ENCODE assay signal across 20 cellular contexts in genomic region chr2:182890305-182890704, GRCh38. TPM values are rescaled to one million over a fixed set of nuclear protein-coding genes. Genes with fewer than 3 reads are reported as not detected.
DNase-seq lines count a peak whose midpoint lies in the region; ATAC-seq, FAIRE-seq and TF ChIP-seq lines count a peak whose summit lies in the region.
"Had no signal": no experiment of that assay in that cellular context is flagged by ENCODE, and none has a peak within 500 bp of the region (broad histone marks: within the 10 kb centered on the region; RNA-seq: fewer than 3 reads in every experiment).

No MANE protein-coding gene starts in this region.

- no peaks in the 10 kb centered on the region for H3K4me1 Mint-ChIP-seq in natural killer cell treated with Interleukin-12 subunit alpha and Interleukin-12 subunit beta and Interleukin-15 and Interleukin-18, amount 100 ng/mL, for 72 hours (ENCODE audit: low read depth in 2 of 2)
- H3K4me1 Mint-ChIP-seq: B cell, CD14-positive monocyte had no signal

- H3K4me3 ChIP-seq in fibroblast of villous mesenchyme (ENCODE audit: low read depth, low read length) (no peak overlapping the region), HepG2 (replicated peaks in 1 of 3; ENCODE audit: insufficient read depth in 1 of 3, low read depth in 2 of 3, low read length in 3 of 3) (peak overlapping the region; percentile 8 to 70 (median 58); a peak in 4 of 6 replicates), skeletal muscle cell (ENCODE audit: low read depth, low read length) (no peak overlapping the region), sigmoid colon (no peak overlapping the region)
- H3K4me3 ChIP-seq: A549, Peyer's patch had no signal

- peak overlapping the region; percentile 82 for H3K4me2 ChIP-seq in HepG2 (ENCODE audit: low read depth, low read length)

- no peak for TF ChIP-seq CTCF in fibroblast of villous mesenchyme (IDR thresholded peaks at IDR 0.05; ENCODE audit: insufficient read depth, low read depth, low read length)
- TF ChIP-seq CTCF in HepG2 (CRISPR knock-in tag; IDR thresholded peaks at IDR 0.05), result no peak
- no peak for TF ChIP-seq CTCF in sigmoid colon (IDR thresholded peaks at IDR 0.05)

- TF ChIP-seq POLR2A in HepG2 (IDR thresholded peaks at IDR 0.05; ENCODE audit: insufficient read depth in 1 of 2, low read depth in 2 of 2, low read length in 2 of 2) (no peak), sigmoid colon (IDR thresholded peaks at IDR 0.05) (no peak)

- no peak overlapping the region for H3K27ac Mint-ChIP-seq in natural killer cell treated with Interleukin-12 subunit alpha and Interleukin-12 subunit beta and Interleukin-15 and Interleukin-18, amount 100 ng/mL, for 72 hours
- H3K27ac Mint-ChIP-seq: B cell, CD14-positive monocyte had no signal

- no peaks in the 10 kb centered on the region for H3K9me3 Mint-ChIP-seq in natural killer cell treated with Interleukin-12 subunit alpha and Interleukin-12 subunit beta and Interleukin-15 and Interleukin-18, amount 100 ng/mL, for 72 hours

- no peak for TF ChIP-seq RAD21 in HepG2 (CRISPR knock-in tag; IDR thresholded peaks at IDR 0.05)

- BruUV-seq in HepG2 (replicated peaks; lab: Mats Ljungman, UMichigan), result no TSS peak

- no peaks in the 10 kb centered on the region for H3K27me3 Mint-ChIP-seq in natural killer cell treated with Interleukin-12 subunit alpha and Interleukin-12 subunit beta and Interleukin-15 and Interleukin-18, amount 100 ng/mL, for 72 hours
- H3K27me3 Mint-ChIP-seq: B cell had no signal

- no peaks in the 10 kb centered on the region for H3K36me3 Mint-ChIP-seq in natural killer cell treated with Interleukin-12 subunit alpha and Interleukin-12 subunit beta and Interleukin-15 and Interleukin-18, amount 100 ng/mL, for 72 hours
- H3K36me3 Mint-ChIP-seq: CD14-positive monocyte had no signal

- ATAC-seq in HepG2, result no peak
- no peak for ATAC-seq in natural killer cell treated with Interleukin-12 subunit alpha and Interleukin-12 subunit beta and Interleukin-15 and Interleukin-18, amount 100 ng/mL, for 72 hours
- ATAC-seq: A549, SK-N-SH treated with all-trans-retinoic acid at 6 μM for 48 hours had no signal

- H3K9me3 ChIP-seq in HepG2 (ENCODE audit: low read length) (no peaks in the 10 kb centered on the region), sigmoid colon (no peaks in the 10 kb centered on the region)
- H3K9me3 ChIP-seq: A549, Peyer's patch had no signal

- no peak overlapping the region for H3K9ac ChIP-seq in HepG2 (ENCODE audit: insufficient read depth, low read depth, low read length)

- in situ Hi-C loops in HepG2 (cut with HindIII; ENCODE audit: extremely low pct_ligation_motif_present, low pct_unique_long_range_greater_than_20kb), result no loop called here

- H3K4me1 ChIP-seq in HepG2 (ENCODE audit: insufficient read depth, low read length) (peaks cover 25% of the 10 kb centered on the region), sigmoid colon (peaks cover 0 to 10% (median 4%) of the 10 kb centered on the region in 4 donors)
- H3K4me1 ChIP-seq: Peyer's patch had no signal

- 34% methylated on average over 7 of the region's 7 CpGs for WGBS in HepG2 (ENCODE audit: low lambda C conversion rate)
- WGBS in sigmoid colon, 2 donors, result 24 to 71% methylated on average over 7 of the region's 7 CpGs

- intact Hi-C loops in HepG2 (cut with micrococcal nuclease; ENCODE audit: unreplicated experiment) (no loop called here), sigmoid colon (cut with DNase I) (no loop called here)

- no peaks in the 10 kb centered on the region for H4K20me1 ChIP-seq in HepG2 (ENCODE audit: insufficient read depth, low read length)

- POLR2A ChIA-PET in HEK293T (lab: Yijun Ruan, JAX) (no interaction called here), HepG2 (lab: Yijun Ruan, JAX) (no interaction called here)

- DNase-seq in HEK293T (ENCODE audit: extremely low spot score), result no peak
- DNase-seq in fibroblast of villous mesenchyme (ENCODE audit: low read depth), result peak; percentile 42
- no peak for DNase-seq in HepG2 (ENCODE audit: low spot score)
- peak; percentile 8 for DNase-seq in skeletal muscle cell (ENCODE audit: low read depth)
- no peak for DNase-seq in sigmoid colon
- DNase-seq in OCI-M2 (lab: John Stamatoyannopoulos, UW; ENCODE audit: unreplicated experiment), result no peak
- DNase-seq in OCI-M1 (lab: John Stamatoyannopoulos, UW), result no peak
- DNase-seq in natural killer cell treated with Interleukin-12 subunit alpha and Interleukin-12 subunit beta and Interleukin-15 and Interleukin-18, amount 100 ng/mL, for 72 hours (ENCODE audit: low spot score), result no peak
- DNase-seq: DMS53, GF-D8, Karpas-422, NCI-H1694, NCI-H2081 treated with DMSO at 0.1 percent for 48 hours, NCI-H446 treated with DMSO at 0.1 percent for 48 hours, Peyer's patch had no signal

- no peaks in the 10 kb centered on the region for H3K27me3 ChIP-seq in HepG2 (ENCODE audit: control insufficient read depth in 1 of 2, insufficient read depth in 2 of 2, low read length in 2 of 2)
- H3K27me3 ChIP-seq in sigmoid colon, result no peaks in the 10 kb centered on the region
- H3K27me3 ChIP-seq: Peyer's patch had no signal

- CTCF ChIA-PET in HEK293T (lab: Yijun Ruan, JAX), result no interaction called here
- CTCF ChIA-PET in HepG2 (lab: Yijun Ruan, JAX; ENCODE audit: low intra/inter-chr PET ratio, low total read pairs), result no interaction called here

- H3K4me3 Mint-ChIP-seq in natural killer cell treated with Interleukin-12 subunit alpha and Interleukin-12 subunit beta and Interleukin-15 and Interleukin-18, amount 100 ng/mL, for 72 hours, result no peak overlapping the region
- H3K4me3 Mint-ChIP-seq: B cell, CD14-positive monocyte had no signal

- H3K36me3 ChIP-seq in HepG2 (replicated peaks in 1 of 2; ENCODE audit: control insufficient read depth in 1 of 2, insufficient read depth in 2 of 2, low read length in 2 of 2) (no peaks in the 10 kb centered on the region), sigmoid colon (no peaks in the 10 kb centered on the region)
- H3K36me3 ChIP-seq: Peyer's patch had no signal

- H2AFZ ChIP-seq in HepG2 (ENCODE audit: low read length), result no peak overlapping the region

- FAIRE-seq in HepG2 (lab: Jason Lieb, UNC), result peak; percentile 15
- FAIRE-seq: A549, H54 had no signal

- H3K79me2 ChIP-seq in HepG2 (ENCODE audit: insufficient read depth, low read length), result no peaks in the 10 kb centered on the region

- H3K27ac ChIP-seq in HepG2 (ENCODE audit: extremely low read length, insufficient read depth, low read length) (peak overlapping the region; percentile 72), sigmoid colon (no peak overlapping the region)
- H3K27ac ChIP-seq: A549, Peyer's patch had no signal

- TF ChIP-seq EP300 in HepG2 (IDR thresholded peaks at IDR 0.05; ENCODE audit: low read depth in 2 of 2, low read length in 2 of 2) (no peak), HepG2 (CRISPR knock-in tag; IDR thresholded peaks at IDR 0.05; ENCODE audit: borderline replicate concordance) (no peak), sigmoid colon (IDR thresholded peaks at IDR 0.05) (no peak)

TF ChIP-seq in HEK293T, 16 proteins besides CTCF, POLR2A, EP300 and RAD21 (continues in another document):
- TF ChIP-seq SUZ12 (IDR thresholded peaks at IDR 0.05), result no peak

TF ChIP-seq in HepG2, 621 proteins besides CTCF, POLR2A, EP300 and RAD21 (continues in another document):
- TF ChIP-seq ETV6 (CRISPR knock-in tag; conservative IDR thresholded peaks at IDR 0.05), result no peak
- TF ChIP-seq, protein P1, sequence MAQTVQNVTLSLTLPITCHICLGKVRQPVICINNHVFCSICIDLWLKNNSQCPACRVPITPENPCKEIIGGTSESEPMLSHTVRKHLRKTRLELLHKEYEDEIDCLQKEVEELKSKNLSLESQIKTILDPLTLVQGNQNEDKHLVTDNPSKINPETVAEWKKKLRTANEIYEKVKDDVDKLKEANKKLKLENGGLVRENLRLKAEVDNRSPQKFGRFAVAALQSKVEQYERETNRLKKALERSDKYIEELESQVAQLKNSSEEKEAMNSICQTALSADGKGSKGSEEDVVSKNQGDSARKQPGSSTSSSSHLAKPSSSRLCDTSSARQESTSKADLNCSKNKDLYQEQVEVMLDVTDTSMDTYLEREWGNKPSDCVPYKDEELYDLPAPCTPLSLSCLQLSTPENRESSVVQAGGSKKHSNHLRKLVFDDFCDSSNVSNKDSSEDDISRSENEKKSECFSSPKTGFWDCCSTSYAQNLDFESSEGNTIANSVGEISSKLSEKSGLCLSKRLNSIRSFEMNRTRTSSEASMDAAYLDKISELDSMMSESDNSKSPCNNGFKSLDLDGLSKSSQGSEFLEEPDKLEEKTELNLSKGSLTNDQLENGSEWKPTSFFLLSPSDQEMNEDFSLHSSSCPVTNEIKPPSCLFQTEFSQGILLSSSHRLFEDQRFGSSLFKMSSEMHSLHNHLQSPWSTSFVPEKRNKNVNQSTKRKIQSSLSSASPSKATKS (CRISPR knock-in tag; IDR thresholded peaks at IDR 0.05), result no peak

RNA-seq across cellular contexts. Expression of gene FRZB, which starts 23.9 kb away (rescaled TPM):
- total RNA-seq in fibroblast of villous mesenchyme (0.32 and 0.43 TPM in 2 replicates), HepG2 (2016; rRNA removed; fragmentation: Illumina TruSeq; extraction: Trizol) (0.04 TPM in 1 of 2 replicates, not detected in the other), sigmoid colon (10 to 100 TPM in 2 of 4 donors, 1 to 10 TPM in 2; 7.9 to 14.7 (median 9.3) TPM)
- total RNA-seq in HepG2 (2016; cell fraction: cytosol; rRNA removed; fragmentation: Illumina TruSeq; extraction: Trizol; ENCODE audit: low read depth), result not detected in 2 replicates
- 0.04 TPM in 1 of 2 replicates, not detected in the other for total RNA-seq in HepG2 (2016; cell fraction: insoluble cytoplasmic fraction; rRNA removed; fragmentation: Illumina TruSeq; extraction: Trizol)
- 0.03 TPM in 1 of 2 replicates, not detected in the other for total RNA-seq in HepG2 (2016; cell fraction: membrane; rRNA removed; fragmentation: Illumina TruSeq; extraction: Trizol)
- 0.16 and 0.25 TPM in 2 replicates for total RNA-seq in HepG2 (2016; cell fraction: nucleus; rRNA removed; fragmentation: Illumina TruSeq; extraction: Trizol)
- polyA plus RNA-seq in HepG2 (2011; rRNA removed) (0.86 and 1.2 TPM in 2 replicates), sigmoid colon (10 to 100 TPM in 1 of 3 donors, 1 to 10 TPM in 2; 3.7 to 10.2 (median 8.0) TPM)
- polyA plus RNA-seq in HepG2 (2011; cell fraction: cytosol; rRNA removed), result 0.67 and 0.68 TPM in 2 replicates
- 0.74 and 0.85 TPM in 2 replicates for polyA plus RNA-seq in HepG2 (2011; cell fraction: nucleus; rRNA removed)
- 1.0 and 1.8 TPM in 2 replicates for polyA plus RNA-seq in HepG2 (2012)
- polyA plus RNA-seq in HepG2 (2016; cell fraction: cytosol; fragmentation: Illumina TruSeq; extraction: Trizol; ENCODE audit: low read depth), result 0.03 and 0.09 TPM in 2 replicates
- 0.07 and 0.08 TPM in 2 replicates for polyA plus RNA-seq in HepG2 (2016; cell fraction: insoluble cytoplasmic fraction; fragmentation: Illumina TruSeq; extraction: Trizol; ENCODE audit: low read depth)
- not detected in 2 replicates for polyA plus RNA-seq in HepG2 (2016; cell fraction: membrane; fragmentation: Illumina TruSeq; extraction: Trizol; ENCODE audit: low read depth)
- polyA plus RNA-seq in HepG2 (2016; cell fraction: nucleus; fragmentation: Illumina TruSeq; extraction: Trizol; ENCODE audit: insufficient read depth, low read depth), result 0.14 and 0.28 TPM in 2 replicates
- polyA minus RNA-seq in HepG2 (2011; rRNA and poly(A)+ RNA removed; ENCODE audit: low replicate concordance), result 1.2 TPM in 1 of 2 replicates, not detected in the other
- 0.53 and 0.69 TPM in 2 replicates for polyA minus RNA-seq in HepG2 (2011; cell fraction: cytosol; rRNA and poly(A)+ RNA removed)
- 1.4 and 1.6 TPM in 2 replicates for polyA minus RNA-seq in HepG2 (2011; cell fraction: nucleus; rRNA and poly(A)+ RNA removed)
- not detected for total RNA-seq in natural killer cell treated with Interleukin-12 subunit alpha and Interleukin-12 subunit beta and Interleukin-15 and Interleukin-18, amount 100 ng/mL, for 72 hours
- total RNA-seq: B cell had no signal
- polyA plus RNA-seq: CD14-positive monocyte had no signal

Comparison
In these comparisons a context has a peak if more than half of its experiments do, and no peak if none do; other contexts are left out.
1. DNase-seq: peak in fibroblast of villous mesenchyme (single experiment) and skeletal muscle cell (single experiment); none in HEK293T (single experiment), HepG2 (single experiment), sigmoid colon (single experiment), OCI-M2 (single experiment), OCI-M1 (single experiment) and natural killer cell treated with Interleukin-12 subunit alpha and Interleukin-12 subunit beta and Interleukin-15 and Interleukin-18, amount 100 ng/mL, for 72 hours (single experiment).
2. H3K4me3 ChIP-seq: peak in HepG2 (3 of 3); none in fibroblast of villous mesenchyme (single experiment), skeletal muscle cell (single experiment) and sigmoid colon (0 of 4).